2 cellular contexts compared by ENCODE assay signal in the genomic region with DNA sequence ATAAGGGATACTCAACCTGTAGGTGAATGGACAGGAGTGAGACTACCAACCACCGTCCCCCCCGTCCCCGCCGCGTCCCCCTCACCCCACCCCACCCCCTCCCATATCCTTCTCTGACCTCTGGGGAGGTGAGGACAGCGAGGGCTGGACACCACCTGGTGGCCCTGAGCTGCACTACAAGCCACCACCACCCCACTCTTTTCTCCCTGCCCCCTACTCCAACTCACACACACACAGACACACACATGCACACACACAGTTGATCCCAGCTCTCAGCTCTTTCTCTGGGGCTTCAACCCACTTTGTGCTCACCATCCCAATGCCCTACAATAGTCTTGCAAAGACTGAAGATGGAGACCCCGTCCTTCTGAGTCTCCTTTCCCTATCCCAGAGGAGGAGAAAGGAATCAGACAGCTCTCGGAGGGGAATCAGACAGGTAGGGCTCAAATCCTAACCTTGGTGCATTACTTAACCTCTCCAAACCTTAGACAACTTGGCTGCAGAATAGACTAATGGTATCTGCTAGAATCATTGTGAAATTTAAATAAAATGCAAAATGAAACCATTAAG.
TF ChIP-seq lines count a peak whose summit lies in the region.

No MANE protein-coding gene starts in this region.

TF ChIP-seq in GM23338, 12 proteins besides CTCF, POLR2A, EP300 and RAD21 (continued from another document):
- TF ChIP-seq, protein P1, sequence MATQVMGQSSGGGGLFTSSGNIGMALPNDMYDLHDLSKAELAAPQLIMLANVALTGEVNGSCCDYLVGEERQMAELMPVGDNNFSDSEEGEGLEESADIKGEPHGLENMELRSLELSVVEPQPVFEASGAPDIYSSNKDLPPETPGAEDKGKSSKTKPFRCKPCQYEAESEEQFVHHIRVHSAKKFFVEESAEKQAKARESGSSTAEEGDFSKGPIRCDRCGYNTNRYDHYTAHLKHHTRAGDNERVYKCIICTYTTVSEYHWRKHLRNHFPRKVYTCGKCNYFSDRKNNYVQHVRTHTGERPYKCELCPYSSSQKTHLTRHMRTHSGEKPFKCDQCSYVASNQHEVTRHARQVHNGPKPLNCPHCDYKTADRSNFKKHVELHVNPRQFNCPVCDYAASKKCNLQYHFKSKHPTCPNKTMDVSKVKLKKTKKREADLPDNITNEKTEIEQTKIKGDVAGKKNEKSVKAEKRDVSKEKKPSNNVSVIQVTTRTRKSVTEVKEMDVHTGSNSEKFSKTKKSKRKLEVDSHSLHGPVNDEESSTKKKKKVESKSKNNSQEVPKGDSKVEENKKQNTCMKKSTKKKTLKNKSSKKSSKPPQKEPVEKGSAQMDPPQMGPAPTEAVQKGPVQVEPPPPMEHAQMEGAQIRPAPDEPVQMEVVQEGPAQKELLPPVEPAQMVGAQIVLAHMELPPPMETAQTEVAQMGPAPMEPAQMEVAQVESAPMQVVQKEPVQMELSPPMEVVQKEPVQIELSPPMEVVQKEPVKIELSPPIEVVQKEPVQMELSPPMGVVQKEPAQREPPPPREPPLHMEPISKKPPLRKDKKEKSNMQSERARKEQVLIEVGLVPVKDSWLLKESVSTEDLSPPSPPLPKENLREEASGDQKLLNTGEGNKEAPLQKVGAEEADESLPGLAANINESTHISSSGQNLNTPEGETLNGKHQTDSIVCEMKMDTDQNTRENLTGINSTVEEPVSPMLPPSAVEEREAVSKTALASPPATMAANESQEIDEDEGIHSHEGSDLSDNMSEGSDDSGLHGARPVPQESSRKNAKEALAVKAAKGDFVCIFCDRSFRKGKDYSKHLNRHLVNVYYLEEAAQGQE (IDR thresholded peaks at IDR 0.05; ENCODE audit: unreplicated experiment), result no peak
- TF ChIP-seq, protein P2, sequence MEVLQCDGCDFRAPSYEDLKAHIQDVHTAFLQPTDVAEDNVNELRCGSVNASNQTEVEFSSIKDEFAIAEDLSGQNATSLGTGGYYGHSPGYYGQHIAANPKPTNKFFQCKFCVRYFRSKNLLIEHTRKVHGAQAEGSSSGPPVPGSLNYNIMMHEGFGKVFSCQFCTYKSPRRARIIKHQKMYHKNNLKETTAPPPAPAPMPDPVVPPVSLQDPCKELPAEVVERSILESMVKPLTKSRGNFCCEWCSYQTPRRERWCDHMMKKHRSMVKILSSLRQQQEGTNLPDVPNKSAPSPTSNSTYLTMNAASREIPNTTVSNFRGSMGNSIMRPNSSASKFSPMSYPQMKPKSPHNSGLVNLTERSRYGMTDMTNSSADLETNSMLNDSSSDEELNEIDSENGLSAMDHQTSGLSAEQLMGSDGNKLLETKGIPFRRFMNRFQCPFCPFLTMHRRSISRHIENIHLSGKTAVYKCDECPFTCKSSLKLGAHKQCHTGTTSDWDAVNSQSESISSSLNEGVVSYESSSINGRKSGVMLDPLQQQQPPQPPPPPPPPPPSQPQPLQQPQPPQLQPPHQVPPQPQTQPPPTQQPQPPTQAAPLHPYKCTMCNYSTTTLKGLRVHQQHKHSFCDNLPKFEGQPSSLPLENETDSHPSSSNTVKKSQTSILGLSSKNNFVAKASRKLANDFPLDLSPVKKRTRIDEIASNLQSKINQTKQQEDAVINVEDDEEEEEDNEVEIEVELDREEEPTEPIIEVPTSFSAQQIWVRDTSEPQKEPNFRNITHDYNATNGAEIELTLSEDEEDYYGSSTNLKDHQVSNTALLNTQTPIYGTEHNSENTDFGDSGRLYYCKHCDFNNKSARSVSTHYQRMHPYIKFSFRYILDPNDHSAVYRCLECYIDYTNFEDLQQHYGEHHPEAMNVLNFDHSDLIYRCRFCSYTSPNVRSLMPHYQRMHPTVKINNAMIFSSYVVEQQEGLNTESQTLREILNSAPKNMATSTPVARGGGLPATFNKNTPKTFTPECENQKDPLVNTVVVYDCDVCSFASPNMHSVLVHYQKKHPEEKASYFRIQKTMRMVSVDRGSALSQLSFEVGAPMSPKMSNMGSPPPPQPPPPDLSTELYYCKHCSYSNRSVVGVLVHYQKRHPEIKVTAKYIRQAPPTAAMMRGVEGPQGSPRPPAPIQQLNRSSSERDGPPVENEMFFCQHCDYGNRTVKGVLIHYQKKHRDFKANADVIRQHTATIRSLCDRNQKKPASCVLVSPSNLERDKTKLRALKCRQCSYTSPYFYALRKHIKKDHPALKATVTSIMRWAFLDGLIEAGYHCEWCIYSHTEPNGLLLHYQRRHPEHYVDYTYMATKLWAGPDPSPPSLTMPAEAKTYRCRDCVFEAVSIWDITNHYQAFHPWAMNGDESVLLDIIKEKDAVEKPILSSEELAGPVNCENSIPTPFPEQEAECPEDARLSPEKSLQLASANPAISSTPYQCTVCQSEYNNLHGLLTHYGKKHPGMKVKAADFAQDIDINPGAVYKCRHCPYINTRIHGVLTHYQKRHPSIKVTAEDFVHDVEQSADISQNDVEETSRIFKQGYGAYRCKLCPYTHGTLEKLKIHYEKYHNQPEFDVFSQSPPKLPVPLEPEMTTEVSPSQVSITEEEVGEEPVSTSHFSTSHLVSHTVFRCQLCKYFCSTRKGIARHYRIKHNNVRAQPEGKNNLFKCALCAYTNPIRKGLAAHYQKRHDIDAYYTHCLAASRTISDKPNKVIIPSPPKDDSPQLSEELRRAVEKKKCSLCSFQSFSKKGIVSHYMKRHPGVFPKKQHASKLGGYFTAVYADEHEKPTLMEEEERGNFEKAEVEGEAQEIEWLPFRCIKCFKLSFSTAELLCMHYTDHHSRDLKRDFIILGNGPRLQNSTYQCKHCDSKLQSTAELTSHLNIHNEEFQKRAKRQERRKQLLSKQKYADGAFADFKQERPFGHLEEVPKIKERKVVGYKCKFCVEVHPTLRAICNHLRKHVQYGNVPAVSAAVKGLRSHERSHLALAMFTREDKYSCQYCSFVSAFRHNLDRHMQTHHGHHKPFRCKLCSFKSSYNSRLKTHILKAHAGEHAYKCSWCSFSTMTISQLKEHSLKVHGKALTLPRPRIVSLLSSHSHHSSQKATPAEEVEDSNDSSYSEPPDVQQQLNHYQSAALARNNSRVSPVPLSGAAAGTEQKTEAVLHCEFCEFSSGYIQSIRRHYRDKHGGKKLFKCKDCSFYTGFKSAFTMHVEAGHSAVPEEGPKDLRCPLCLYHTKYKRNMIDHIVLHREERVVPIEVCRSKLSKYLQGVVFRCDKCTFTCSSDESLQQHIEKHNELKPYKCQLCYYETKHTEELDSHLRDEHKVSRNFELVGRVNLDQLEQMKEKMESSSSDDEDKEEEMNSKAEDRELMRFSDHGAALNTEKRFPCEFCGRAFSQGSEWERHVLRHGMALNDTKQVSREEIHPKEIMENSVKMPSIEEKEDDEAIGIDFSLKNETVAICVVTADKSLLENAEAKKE (CRISPR knock-in tag; IDR thresholded peaks at IDR 0.05), result no peak
- TF ChIP-seq, protein P3, sequence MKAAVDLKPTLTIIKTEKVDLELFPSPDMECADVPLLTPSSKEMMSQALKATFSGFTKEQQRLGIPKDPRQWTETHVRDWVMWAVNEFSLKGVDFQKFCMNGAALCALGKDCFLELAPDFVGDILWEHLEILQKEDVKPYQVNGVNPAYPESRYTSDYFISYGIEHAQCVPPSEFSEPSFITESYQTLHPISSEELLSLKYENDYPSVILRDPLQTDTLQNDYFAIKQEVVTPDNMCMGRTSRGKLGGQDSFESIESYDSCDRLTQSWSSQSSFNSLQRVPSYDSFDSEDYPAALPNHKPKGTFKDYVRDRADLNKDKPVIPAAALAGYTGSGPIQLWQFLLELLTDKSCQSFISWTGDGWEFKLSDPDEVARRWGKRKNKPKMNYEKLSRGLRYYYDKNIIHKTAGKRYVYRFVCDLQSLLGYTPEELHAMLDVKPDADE (IDR thresholded peaks at IDR 0.05), result no peak
- TF ChIP-seq EZH2 (IDR thresholded peaks at IDR 0.05; ENCODE audit: low read depth, unreplicated experiment) (no peak), STAT1 (IDR thresholded peaks at IDR 0.05; ENCODE audit: unreplicated experiment) (no peak), POLR2AphosphoS5 (IDR thresholded peaks at IDR 0.05; ENCODE audit: low read depth) (no peak), ZNF331 (CRISPR knock-in tag; IDR thresholded peaks at IDR 0.05; ENCODE audit: low read depth) (no peak), ZNF114 (CRISPR knock-in tag; IDR thresholded peaks at IDR 0.05) (no peak)

TF ChIP-seq in endothelial cell of umbilical vein, 7 proteins besides CTCF, POLR2A, EP300 and RAD21 (continued from another document):
- TF ChIP-seq GATA2 (IDR thresholded peaks at IDR 0.05; ENCODE audit: insufficient read depth, insufficient read length, low read depth, low read length) (no peak), POLR2AphosphoS5 (IDR thresholded peaks at IDR 0.05; ENCODE audit: insufficient read depth, low read depth, low read length) (no peak), MYC (IDR thresholded peaks at IDR 0.05; ENCODE audit: low read depth, low read length) (no peak), FOS (IDR thresholded peaks at IDR 0.05; ENCODE audit: borderline replicate concordance, insufficient read depth, low read length) (no peak)
